ENCODE assay signal across 21 cellular contexts in genomic region chr10:34759837-34760215, GRCh38.
"Had no signal": no experiment of that assay in that cellular context is flagged by ENCODE, and none has a peak within 500 bp of the region (broad histone marks: within the 10 kb centered on the region; RNA-seq: fewer than 3 reads in every experiment).

No MANE protein-coding gene starts in this region.

- H3K4me3 Mint-ChIP-seq: activated CD8-positive, alpha-beta T cell treated with anti-CD3 and anti-CD28 coated beads for 36 hours; activated naive CD4-positive, alpha-beta T cell treated with anti-CD3 and anti-CD28 coated beads for 36 hours; activated T-cell treated with anti-CD3 and anti-CD28 coated beads, Interleukin-2, amount 50 U/mL, for 4 hours; brain; neural crest cell; stimulated activated effector memory CD8-positive, alpha-beta T cell treated with anti-CD3 and anti-CD28 coated beads, Interleukin-12 subunit alpha, Interleukin-12 subunit beta, amount 100 ng/mL, for 72 hours; T-helper 2 cell treated with Interferon-gamma antibody and Interleukin-4, amounts not matched to agents 5 μg/mL and 100 μg/mL, for 36 hours; WTC11 had no signal

- H3K27ac ChIP-seq: prostate gland, testis had no signal

- H3K27me3 ChIP-seq: left lung, stomach, testis, upper lobe of left lung had no signal

- H3K4me1 Mint-ChIP-seq: stimulated activated effector memory CD8-positive, alpha-beta T cell treated with anti-CD3 and anti-CD28 coated beads, Interleukin-12 subunit alpha, Interleukin-12 subunit beta, amount 100 ng/mL, for 72 hours had no signal

- H3K9me3 Mint-ChIP-seq: activated naive CD4-positive, alpha-beta T cell treated with anti-CD3 and anti-CD28 coated beads for 36 hours; activated T-cell treated with anti-CD3 and anti-CD28 coated beads, Interleukin-2, amount 50 U/mL, for 4 hours; brain; neural crest cell; T-helper 2 cell treated with Interferon-gamma antibody and Interleukin-4, amounts not matched to agents 5 μg/mL and 100 μg/mL, for 36 hours; WTC11 had no signal

- DNase-seq: activated CD4-positive, alpha-beta T cell treated with anti-CD3 and anti-CD28 coated beads for 48 hours; activated CD8-positive, alpha-beta T cell treated with anti-CD3 and anti-CD28 coated beads for 36 hours; activated naive CD4-positive, alpha-beta T cell treated with anti-CD3 and anti-CD28 coated beads for 36 hours; activated T-cell treated with anti-CD3 and anti-CD28 coated beads, Interleukin-2, amount 50 U/mL, for 4 hours; cerebellar nuclear complex; effector CD4-positive, alpha-beta T cell; glutamatergic neuron; hypothalamus; left lung; right cardiac atrium; stimulated activated CD4-positive, alpha-beta T cell treated with anti-CD3 and anti-CD28 coated beads, Interleukin-15, amount 100 ng/mL, for 24 hours; stimulated activated CD4-positive, alpha-beta T cell treated with anti-CD3 and anti-CD28 coated beads, Interleukin-4, amount 100 ng/mL, for 24 hours; stomach; testis; upper lobe of left lung had no signal

- H3K36me3 Mint-ChIP-seq: brain; stimulated activated effector memory CD8-positive, alpha-beta T cell treated with anti-CD3 and anti-CD28 coated beads, Interleukin-12 subunit alpha, Interleukin-12 subunit beta, amount 100 ng/mL, for 72 hours; WTC11 had no signal

- H3K4me1 ChIP-seq: prostate gland, testis had no signal

- H3K4me3 ChIP-seq: left lung, prostate gland, stomach, testis, upper lobe of left lung had no signal

- ATAC-seq: activated CD8-positive, alpha-beta T cell treated with anti-CD3 and anti-CD28 coated beads for 36 hours; activated T-cell treated with anti-CD3 and anti-CD28 coated beads, Interleukin-2, amount 50 U/mL, for 4 hours; stimulated activated effector memory CD8-positive, alpha-beta T cell treated with anti-CD3 and anti-CD28 coated beads, Interleukin-12 subunit alpha, Interleukin-12 subunit beta, amount 100 ng/mL, for 72 hours; WTC11 had no signal

- H3K36me3 ChIP-seq: left lung, prostate gland, stomach, upper lobe of left lung had no signal

- H3K9me3 ChIP-seq: left lung, prostate gland, stomach, testis, upper lobe of left lung had no signal

- H3K27ac Mint-ChIP-seq: activated CD8-positive, alpha-beta T cell treated with anti-CD3 and anti-CD28 coated beads for 36 hours; activated naive CD4-positive, alpha-beta T cell treated with anti-CD3 and anti-CD28 coated beads for 36 hours; stimulated activated effector memory CD8-positive, alpha-beta T cell treated with anti-CD3 and anti-CD28 coated beads, Interleukin-12 subunit alpha, Interleukin-12 subunit beta, amount 100 ng/mL, for 72 hours; T-helper 2 cell treated with Interferon-gamma antibody and Interleukin-4, amounts not matched to agents 5 μg/mL and 100 μg/mL, for 36 hours had no signal
